8 cellular contexts compared by ENCODE assay signal in the genomic region with DNA sequence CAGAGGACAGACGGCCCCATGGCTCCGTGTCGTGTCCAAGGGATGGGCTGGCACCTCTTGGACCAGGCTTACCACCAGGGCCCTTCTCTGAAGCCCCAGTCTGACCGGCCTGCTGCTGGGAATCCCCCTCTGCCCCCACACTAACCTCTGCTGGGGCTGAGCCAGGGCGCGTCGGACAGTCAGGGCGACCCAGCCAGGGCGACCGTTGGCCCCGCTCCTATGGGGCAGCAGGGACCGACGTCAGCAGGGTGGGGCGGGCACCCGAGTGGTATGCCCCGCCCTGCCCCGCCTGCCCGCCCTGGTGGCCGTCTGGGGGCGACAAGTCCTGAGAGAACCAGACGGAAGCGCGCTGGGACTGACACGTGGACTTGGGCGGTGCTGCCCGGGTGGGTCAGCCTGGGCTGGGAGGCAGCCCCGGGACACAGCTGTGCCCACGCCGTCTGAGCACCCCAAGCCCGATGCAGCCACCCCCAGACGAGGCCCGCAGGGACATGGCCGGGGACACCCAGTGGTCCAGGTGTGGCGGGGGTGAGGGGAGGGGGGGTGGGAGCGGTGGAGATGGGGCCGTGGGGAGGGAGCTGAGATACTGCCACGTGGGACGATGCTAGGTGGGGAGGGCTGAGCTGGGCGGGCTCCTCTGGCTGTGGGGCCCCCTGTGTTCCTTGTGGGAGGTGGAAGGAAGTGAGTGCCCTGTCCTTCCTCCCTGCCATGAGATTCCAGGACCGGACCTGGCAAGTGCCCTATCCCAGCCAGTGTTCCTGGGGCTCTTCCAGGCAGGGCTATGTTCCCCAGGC. TPM values are rescaled to one million over a fixed set of nuclear protein-coding genes. Genes with fewer than 3 reads are reported as not detected.
DNase-seq lines count a peak whose midpoint lies in the region; ATAC-seq and TF ChIP-seq lines count a peak whose summit lies in the region.

A gene with protein sequence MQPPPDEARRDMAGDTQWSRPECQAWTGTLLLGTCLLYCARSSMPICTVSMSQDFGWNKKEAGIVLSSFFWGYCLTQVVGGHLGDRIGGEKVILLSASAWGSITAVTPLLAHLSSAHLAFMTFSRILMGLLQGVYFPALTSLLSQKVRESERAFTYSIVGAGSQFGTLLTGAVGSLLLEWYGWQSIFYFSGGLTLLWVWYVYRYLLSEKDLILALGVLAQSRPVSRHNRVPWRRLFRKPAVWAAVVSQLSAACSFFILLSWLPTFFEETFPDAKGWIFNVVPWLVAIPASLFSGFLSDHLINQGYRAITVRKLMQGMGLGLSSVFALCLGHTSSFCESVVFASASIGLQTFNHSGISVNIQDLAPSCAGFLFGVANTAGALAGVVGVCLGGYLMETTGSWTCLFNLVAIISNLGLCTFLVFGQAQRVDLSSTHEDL (plus strand): TSS at position 337 of the 794 bp plus-strand sequence. CDS start 122 bp downstream, at position 459.

- H3K4me3 ChIP-seq in brain microvascular endothelial cell (ENCODE audit: low read depth, low read length) (peak within 1 kb of the TSS; percentile 57), kidney epithelial cell (ENCODE audit: low read depth, low read length) (peak within 1 kb of the TSS; percentile 24)

- peak; percentile 50 for ATAC-seq in HG02588 (IDR thresholded peaks at IDR 0.05; ENCODE audit: unreplicated experiment)

- peak; percentile 57 for DNase-seq in OCI-M2 (lab: John Stamatoyannopoulos, UW; ENCODE audit: unreplicated experiment)
- peak; percentile 18 for DNase-seq in brain microvascular endothelial cell
- no peak for DNase-seq in kidney epithelial cell (ENCODE audit: low read depth)
- DNase-seq in stimulated activated CD8-positive, alpha-beta memory T cell treated with anti-CD3 and anti-CD28 coated beads, Interleukin-4, amount 100 ng/mL, for 48 hours: peak; percentile 85
- DNase-seq in NCI-H1092 treated with DMSO at 0.1 percent for 48 hours (lab: John Stamatoyannopoulos, UW): no peak
- DNase-seq in amniotic stem cell (lab: John Stamatoyannopoulos, UW): no peak

- in situ Hi-C loops in brain microvascular endothelial cell (cut with HindIII; ENCODE audit: low pct_ligation_motif_present, low sequenced_read_pairs): no loop called here

- H3K27me3 ChIP-seq in brain microvascular endothelial cell (replicated peaks) (no peaks in the 10 kb centered on the region), kidney epithelial cell (ENCODE audit: control insufficient read depth, insufficient read depth, low read length) (no peaks in the 10 kb centered on the region)

- H3K36me3 ChIP-seq in brain microvascular endothelial cell (replicated peaks) (peaks cover 14% of the 10 kb centered on the region), kidney epithelial cell (ENCODE audit: control insufficient read depth, insufficient read depth, low read length) (no peaks in the 10 kb centered on the region)

- TF ChIP-seq CTCF in GM12874 (IDR thresholded peaks at IDR 0.05; ENCODE audit: insufficient read depth, low read depth, low read length): peak; percentile 24; the same call in 1 of the 2 replicates
- TF ChIP-seq CTCF in brain microvascular endothelial cell (IDR thresholded peaks at IDR 0.05; ENCODE audit: low read depth, low read length, missing control alignments): peak; percentile 11
- TF ChIP-seq CTCF in kidney epithelial cell (IDR thresholded peaks at IDR 0.05; ENCODE audit: insufficient read depth, low read length, poor library complexity, severe bottlenecking): no peak

- peak within 1 kb of the TSS; percentile 46 for H3K27ac ChIP-seq in brain microvascular endothelial cell

RNA-seq across cellular contexts. Expression of the gene that starts here (rescaled TPM):
- total RNA-seq in kidney epithelial cell: 12.0 and 13.8 TPM in 2 replicates

Comparison
In these comparisons a context has a peak if more than half of its experiments do, and no peak if none do; other contexts are left out.
1. DNase-seq: peak in OCI-M2 (single experiment), brain microvascular endothelial cell (single experiment) and stimulated activated CD8-positive, alpha-beta memory T cell treated with anti-CD3 and anti-CD28 coated beads, Interleukin-4, amount 100 ng/mL, for 48 hours (single experiment); none in kidney epithelial cell (single experiment), NCI-H1092 treated with DMSO at 0.1 percent for 48 hours (single experiment) and amniotic stem cell (single experiment).